1 cellular context compared by ENCODE assay signal in genomic region chr19:51366050-51366998, GRCh38.
TF ChIP-seq lines count a peak whose summit lies in the region.

ETFB (minus strand) TSS chr19:51366388; CDS start chr19:51366326, 62 bp downstream.

TF ChIP-seq in K562, 482 proteins besides CTCF, POLR2A, EP300 and RAD21 (continued from another document and continues in another):
- TF ChIP-seq AFF4 (CRISPR knock-in tag; IDR thresholded peaks at IDR 0.05) (peak; percentile 53; the same call in 1 of the 2 replicates), RBBP5 (IDR thresholded peaks at IDR 0.05; ENCODE audit: borderline replicate concordance, insufficient read depth, low read length, poor library complexity, severe bottlenecking) (peak; percentile 55), HDAC8 (tag; IDR thresholded peaks at IDR 0.05) (no peak), SRF (CRISPR knock-in tag; IDR thresholded peaks at IDR 0.05) (no peak), TCF7 (IDR thresholded peaks at IDR 0.05; ENCODE audit: borderline replicate concordance) (no peak), SIX5 (IDR thresholded peaks at IDR 0.05; ENCODE audit: borderline replicate concordance in 1 of 2, insufficient read depth in 1 of 2, low read depth in 1 of 2, low read length in 2 of 2) (no peak), CHD4 (IDR thresholded peaks at IDR 0.05; ENCODE audit: insufficient read depth, insufficient replicate concordance, low read depth, low read length, poor library complexity, severe bottlenecking) (no peak), FIP1L1 (IDR thresholded peaks at IDR 0.05; ENCODE audit: low read depth, low read length, poor library complexity, severe bottlenecking) (no peak), PBX2 (CRISPR knock-in tag; IDR thresholded peaks at IDR 0.05; ENCODE audit: low read depth) (no peak), PBX2 (tag; conservative IDR thresholded peaks at IDR 0.05; ENCODE audit: low read depth) (no peak), ZNF174 (CRISPR knock-in tag; IDR thresholded peaks at IDR 0.05) (no peak), KHSRP (IDR thresholded peaks at IDR 0.05) (peak; percentile 21; the same call in 1 of the 2 replicates), SIN3A (IDR thresholded peaks at IDR 0.05; ENCODE audit: borderline replicate concordance in 2 of 2, control insufficient read depth in 1 of 2, low read depth in 2 of 2, low read length in 2 of 2) (peak; percentile 65 to 75; a peak in 2 of 4 replicates), CEBPZ (IDR thresholded peaks at IDR 0.05; ENCODE audit: borderline replicate concordance, low read depth, low read length) (no peak), PHF20 (IDR thresholded peaks at IDR 0.05; ENCODE audit: partially characterized antibody) (no peak), CREM (IDR thresholded peaks at IDR 0.05; ENCODE audit: low read depth) (peak; percentile 23; the same call in 1 of the 2 replicates), TBP (optimal IDR thresholded peaks at IDR 0.05; ENCODE audit: low read depth, low read length) (peak; percentile 92), GTF2A2 (tag; IDR thresholded peaks at IDR 0.05) (no peak), ETS2 (tag; IDR thresholded peaks at IDR 0.05; ENCODE audit: borderline replicate concordance, poor library complexity, severe bottlenecking) (no peak), ZNF512 (tag; IDR thresholded peaks at IDR 0.05) (no peak)
- TF ChIP-seq, protein P1, sequence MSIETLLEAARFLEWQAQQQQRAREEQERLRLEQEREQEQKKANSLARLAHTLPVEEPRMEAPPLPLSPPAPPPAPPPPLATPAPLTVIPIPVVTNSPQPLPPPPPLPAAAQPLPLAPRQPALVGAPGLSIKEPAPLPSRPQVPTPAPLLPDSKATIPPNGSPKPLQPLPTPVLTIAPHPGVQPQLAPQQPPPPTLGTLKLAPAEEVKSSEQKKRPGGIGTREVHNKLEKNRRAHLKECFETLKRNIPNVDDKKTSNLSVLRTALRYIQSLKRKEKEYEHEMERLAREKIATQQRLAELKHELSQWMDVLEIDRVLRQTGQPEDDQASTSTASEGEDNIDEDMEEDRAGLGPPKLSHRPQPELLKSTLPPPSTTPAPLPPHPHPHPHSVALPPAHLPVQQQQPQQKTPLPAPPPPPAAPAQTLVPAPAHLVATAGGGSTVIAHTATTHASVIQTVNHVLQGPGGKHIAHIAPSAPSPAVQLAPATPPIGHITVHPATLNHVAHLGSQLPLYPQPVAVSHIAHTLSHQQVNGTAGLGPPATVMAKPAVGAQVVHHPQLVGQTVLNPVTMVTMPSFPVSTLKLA (conservative IDR thresholded peaks at IDR 0.05): peak; percentile 47 to 63
- TF ChIP-seq, protein P2, sequence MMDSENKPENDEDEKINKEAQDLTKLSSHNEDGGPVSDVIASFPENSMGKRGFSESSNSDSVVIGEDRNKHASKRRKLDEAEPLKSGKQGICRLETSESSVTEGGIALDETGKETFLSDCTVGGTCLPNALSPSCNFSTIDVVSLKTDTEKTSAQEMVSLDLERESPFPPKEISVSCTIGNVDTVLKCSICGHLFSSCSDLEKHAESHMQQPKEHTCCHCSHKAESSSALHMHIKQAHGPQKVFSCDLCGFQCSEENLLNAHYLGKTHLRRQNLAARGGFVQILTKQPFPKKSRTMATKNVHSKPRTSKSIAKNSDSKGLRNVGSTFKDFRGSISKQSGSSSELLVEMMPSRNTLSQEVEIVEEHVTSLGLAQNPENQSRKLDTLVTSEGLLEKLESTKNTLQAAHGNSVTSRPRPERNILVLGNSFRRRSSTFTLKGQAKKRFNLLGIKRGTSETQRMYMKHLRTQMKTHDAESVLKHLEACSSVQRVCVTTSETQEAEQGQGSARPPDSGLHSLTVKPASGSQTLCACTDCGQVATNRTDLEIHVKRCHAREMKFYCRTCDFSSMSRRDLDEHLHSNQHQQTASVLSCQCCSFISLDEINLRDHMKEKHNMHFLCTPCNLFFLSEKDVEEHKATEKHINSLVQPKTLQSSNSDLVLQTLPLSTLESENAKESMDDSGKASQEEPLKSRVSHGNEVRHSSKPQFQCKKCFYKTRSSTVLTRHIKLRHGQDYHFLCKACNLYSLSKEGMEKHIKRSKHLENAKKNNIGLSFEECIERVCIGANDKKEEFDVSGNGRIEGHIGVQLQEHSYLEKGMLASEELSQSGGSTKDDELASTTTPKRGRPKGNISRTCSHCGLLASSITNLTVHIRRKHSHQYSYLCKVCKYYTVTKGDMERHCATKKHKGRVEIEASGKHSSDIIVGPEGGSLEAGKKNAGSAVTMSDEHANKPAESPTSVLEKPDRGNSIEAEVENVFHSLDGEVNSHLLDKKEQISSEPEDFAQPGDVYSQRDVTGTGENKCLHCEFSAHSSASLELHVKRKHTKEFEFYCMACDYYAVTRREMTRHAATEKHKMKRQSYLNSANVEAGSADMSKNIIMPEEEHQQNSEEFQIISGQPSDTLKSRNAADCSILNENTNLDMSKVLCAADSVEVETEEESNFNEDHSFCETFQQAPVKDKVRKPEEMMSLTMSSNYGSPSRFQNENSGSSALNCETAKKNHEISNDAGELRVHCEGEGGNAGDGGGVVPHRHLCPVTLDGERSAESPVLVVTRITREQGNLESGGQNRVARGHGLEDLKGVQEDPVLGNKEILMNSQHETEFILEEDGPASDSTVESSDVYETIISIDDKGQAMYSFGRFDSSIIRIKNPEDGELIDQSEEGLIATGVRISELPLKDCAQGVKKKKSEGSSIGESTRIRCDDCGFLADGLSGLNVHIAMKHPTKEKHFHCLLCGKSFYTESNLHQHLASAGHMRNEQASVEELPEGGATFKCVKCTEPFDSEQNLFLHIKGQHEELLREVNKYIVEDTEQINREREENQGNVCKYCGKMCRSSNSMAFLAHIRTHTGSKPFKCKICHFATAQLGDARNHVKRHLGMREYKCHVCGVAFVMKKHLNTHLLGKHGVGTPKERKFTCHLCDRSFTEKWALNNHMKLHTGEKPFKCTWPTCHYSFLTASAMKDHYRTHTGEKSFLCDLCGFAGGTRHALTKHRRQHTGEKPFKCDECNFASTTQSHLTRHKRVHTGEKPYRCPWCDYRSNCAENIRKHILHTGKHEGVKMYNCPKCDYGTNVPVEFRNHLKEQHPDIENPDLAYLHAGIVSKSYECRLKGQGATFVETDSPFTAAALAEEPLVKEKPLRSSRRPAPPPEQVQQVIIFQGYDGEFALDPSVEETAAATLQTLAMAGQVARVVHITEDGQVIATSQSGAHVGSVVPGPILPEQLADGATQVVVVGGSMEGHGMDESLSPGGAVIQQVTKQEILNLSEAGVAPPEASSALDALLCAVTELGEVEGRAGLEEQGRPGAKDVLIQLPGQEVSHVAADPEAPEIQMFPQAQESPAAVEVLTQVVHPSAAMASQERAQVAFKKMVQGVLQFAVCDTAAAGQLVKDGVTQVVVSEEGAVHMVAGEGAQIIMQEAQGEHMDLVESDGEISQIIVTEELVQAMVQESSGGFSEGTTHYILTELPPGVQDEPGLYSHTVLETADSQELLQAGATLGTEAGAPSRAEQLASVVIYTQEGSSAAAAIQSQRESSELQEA (IDR thresholded peaks at IDR 0.05; ENCODE audit: low read depth): peak; percentile 47; the same call in 1 of the 2 replicates
- TF ChIP-seq, protein P3, sequence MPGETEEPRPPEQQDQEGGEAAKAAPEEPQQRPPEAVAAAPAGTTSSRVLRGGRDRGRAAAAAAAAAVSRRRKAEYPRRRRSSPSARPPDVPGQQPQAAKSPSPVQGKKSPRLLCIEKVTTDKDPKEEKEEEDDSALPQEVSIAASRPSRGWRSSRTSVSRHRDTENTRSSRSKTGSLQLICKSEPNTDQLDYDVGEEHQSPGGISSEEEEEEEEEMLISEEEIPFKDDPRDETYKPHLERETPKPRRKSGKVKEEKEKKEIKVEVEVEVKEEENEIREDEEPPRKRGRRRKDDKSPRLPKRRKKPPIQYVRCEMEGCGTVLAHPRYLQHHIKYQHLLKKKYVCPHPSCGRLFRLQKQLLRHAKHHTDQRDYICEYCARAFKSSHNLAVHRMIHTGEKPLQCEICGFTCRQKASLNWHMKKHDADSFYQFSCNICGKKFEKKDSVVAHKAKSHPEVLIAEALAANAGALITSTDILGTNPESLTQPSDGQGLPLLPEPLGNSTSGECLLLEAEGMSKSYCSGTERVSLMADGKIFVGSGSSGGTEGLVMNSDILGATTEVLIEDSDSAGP (CRISPR knock-in tag; IDR thresholded peaks at IDR 0.05): 0 out of 2 replicates have a peak, but pooled peaks have one; percentile 47
- TF ChIP-seq, protein P4, sequence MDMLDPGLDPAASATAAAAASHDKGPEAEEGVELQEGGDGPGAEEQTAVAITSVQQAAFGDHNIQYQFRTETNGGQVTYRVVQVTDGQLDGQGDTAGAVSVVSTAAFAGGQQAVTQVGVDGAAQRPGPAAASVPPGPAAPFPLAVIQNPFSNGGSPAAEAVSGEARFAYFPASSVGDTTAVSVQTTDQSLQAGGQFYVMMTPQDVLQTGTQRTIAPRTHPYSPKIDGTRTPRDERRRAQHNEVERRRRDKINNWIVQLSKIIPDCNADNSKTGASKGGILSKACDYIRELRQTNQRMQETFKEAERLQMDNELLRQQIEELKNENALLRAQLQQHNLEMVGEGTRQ (CRISPR knock-in tag; IDR thresholded peaks at IDR 0.05): no peak
- TF ChIP-seq, protein P5, sequence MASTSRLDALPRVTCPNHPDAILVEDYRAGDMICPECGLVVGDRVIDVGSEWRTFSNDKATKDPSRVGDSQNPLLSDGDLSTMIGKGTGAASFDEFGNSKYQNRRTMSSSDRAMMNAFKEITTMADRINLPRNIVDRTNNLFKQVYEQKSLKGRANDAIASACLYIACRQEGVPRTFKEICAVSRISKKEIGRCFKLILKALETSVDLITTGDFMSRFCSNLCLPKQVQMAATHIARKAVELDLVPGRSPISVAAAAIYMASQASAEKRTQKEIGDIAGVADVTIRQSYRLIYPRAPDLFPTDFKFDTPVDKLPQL (IDR thresholded peaks at IDR 0.05; ENCODE audit: extremely low read depth, insufficient read length): peak; percentile 87
